Comparison of ENCODE assay signal across 8 cellular contexts in genomic region chr2:58240595-58240937, GRCh38. TPM values are rescaled to one million over a fixed set of nuclear protein-coding genes. Genes with fewer than 3 reads are reported as not detected.
DNase-seq lines count a peak whose midpoint lies in the region; ATAC-seq, FAIRE-seq and TF ChIP-seq lines count a peak whose summit lies in the region.

No MANE protein-coding gene starts in this region.

- H3K9me2 ChIP-seq in SK-N-SH = no peaks in the 10 kb centered on the region

- peak overlapping the region; percentile 68 to 98 for H3K27ac ChIP-seq in SK-N-SH (ENCODE audit: low read depth in 2 of 2, low read length in 1 of 2)
- peak overlapping the region; percentile 77 to 93 (median 88) for H3K27ac ChIP-seq in pancreas

- no peak for TF ChIP-seq EP300 in SK-N-SH (IDR thresholded peaks at IDR 0.05; ENCODE audit: borderline replicate concordance in 1 of 2, low read depth in 1 of 2, low read length in 1 of 2)

- FAIRE-seq in pancreas (lab: Jason Lieb, UNC) (no peak), HTR-8/SVneo (lab: Jason Lieb, UNC) (no peak)

- POLR2A ChIA-PET in SK-N-SH (lab: Yijun Ruan, JAX) = no interaction called here

- H3K36me3 ChIP-seq in SK-N-SH (replicated peaks in 1 of 2; ENCODE audit: control insufficient read depth in 1 of 2, insufficient read depth in 2 of 2, low read length in 1 of 2) = no peaks in the 10 kb centered on the region
- no peaks in the 10 kb centered on the region for H3K36me3 ChIP-seq in pancreas

- peaks cover 0 to 5% of the 10 kb centered on the region in 2 experiments; a peak in 2 of 4 replicates for H3K4me1 ChIP-seq in SK-N-SH (ENCODE audit: control insufficient read depth in 1 of 2, insufficient read depth in 2 of 2, low read depth in 1 of 2, low read length in 1 of 2)
- H3K4me1 ChIP-seq in pancreas = peaks cover 0 to 19% (median 9%) of the 10 kb centered on the region in 3 donors

- H3K9ac ChIP-seq in SK-N-SH = peak overlapping the region; percentile 81

- H3F3A ChIP-seq in SK-N-SH (replicated peaks; ENCODE audit: insufficient read depth) = no peaks in the 10 kb centered on the region

- ATAC-seq in GM18498 (IDR thresholded peaks at IDR 0.05; ENCODE audit: unreplicated experiment) = peak; percentile 13
- ATAC-seq in HG03025 (IDR thresholded peaks at IDR 0.05; ENCODE audit: low FRiP score, unreplicated experiment) = peak; percentile 4
- peak; percentile 41 to 63 (median 56) for ATAC-seq in pancreas

- no peaks in the 10 kb centered on the region; the same call in 1 of the 2 replicates for H4K20me1 ChIP-seq in SK-N-SH (ENCODE audit: insufficient read depth)

- intact Hi-C loops in pancreas (cut with DNase I) = no loop called here

- H3K27me3 ChIP-seq in SK-N-SH (ENCODE audit: insufficient read depth) (no peaks in the 10 kb centered on the region), pancreas (no peaks in the 10 kb centered on the region)

- peaks cover 49% of the 10 kb centered on the region for H3K79me2 ChIP-seq in SK-N-SH (ENCODE audit: insufficient read depth)

- peak overlapping the region; percentile 81 for H3K4me2 ChIP-seq in SK-N-SH

- CTCF ChIA-PET in SK-N-SH (lab: Yijun Ruan, JAX) = interaction anchor here (1.2 kb wide), 1 partner anchor 207 kb away, joined by 4 read pairs; no protein-coding TSS in a partner anchor

- TF ChIP-seq RAD21 in SK-N-SH (IDR thresholded peaks at IDR 0.05; ENCODE audit: low read length) = no peak

- peak overlapping the region; percentile 89 to 90 for H3K4me3 ChIP-seq in SK-N-SH (ENCODE audit: low read depth in 2 of 2, low read length in 1 of 2)
- H3K4me3 ChIP-seq in pancreas = peak overlapping the region; percentile 58 to 88 (median 82)

- peak overlapping the region; percentile 96 for H2AFZ ChIP-seq in SK-N-SH (ENCODE audit: low read depth)

- WGBS in SK-N-SH (ENCODE audit: low lambda C conversion rate) = 13% methylated on average over 8 of the region's 8 CpGs
- WGBS in pancreas, 2 donors = 2 to 3% methylated on average over 8 of the region's 8 CpGs

- peaks cover 4% of the 10 kb centered on the region; the same call in 1 of the 2 replicates for H3K9me3 ChIP-seq in SK-N-SH
- H3K9me3 ChIP-seq in pancreas = no peaks in the 10 kb centered on the region

- DNase-seq in SK-N-SH (peak; percentile 14), fibroblast of peridontal ligament (ENCODE audit: extremely low read depth) (peak; percentile 17), pancreas (no peak), NOMO-1 (lab: John Stamatoyannopoulos, UW; ENCODE audit: unreplicated experiment in 2 of 2) (no peak), HTR-8/SVneo (ENCODE audit: insufficient read length, low spot score) (no peak), germinal center (ENCODE audit: low spot score) (no peak)

- TF ChIP-seq CTCF in SK-N-SH (IDR thresholded peaks at IDR 0.05) (no peak), pancreas (IDR thresholded peaks at IDR 0.05) (no peak)

TF ChIP-seq in SK-N-SH, 30 proteins besides CTCF, POLR2A, EP300 and RAD21:
- no peak for TF ChIP-seq FOXJ3 (CRISPR knock-in tag; IDR thresholded peaks at IDR 0.05)
- TF ChIP-seq GABPA (IDR thresholded peaks at IDR 0.05; ENCODE audit: low read depth) = no peak
- peak; percentile 78 for TF ChIP-seq NFIC (IDR thresholded peaks at IDR 0.05; ENCODE audit: borderline replicate concordance)

RNA-seq across cellular contexts. Expression of gene FANCL, which starts 0.6 kb away (rescaled TPM):
- polyA plus RNA-seq in SK-N-SH (2012; rRNA removed) (11.8 and 14.6 TPM in 2 replicates), pancreas (10 to 100 TPM; 20.9 to 25.8 TPM)
- 16.9 and 19.0 TPM in 2 replicates for polyA plus RNA-seq in SK-N-SH (2012; cell fraction: cytosol; rRNA removed)
- polyA plus RNA-seq in SK-N-SH (2012; cell fraction: nucleus; rRNA removed) = 12.0 and 24.8 TPM in 2 replicates
- 10 to 100 TPM in 4 of 6 donors, 1 to 10 TPM in 2; 9.0 to 15.9 (median 11.2) TPM for total RNA-seq in pancreas

Comparison
In these comparisons a context has a peak if more than half of its experiments do, and no peak if none do; other contexts are left out.
1. ATAC-seq: peak in every context shown above with its lines; median percentile 56 in pancreas; 13 in GM18498; 4 in HG03025.
2. DNase-seq: peak in SK-N-SH (single experiment) and fibroblast of peridontal ligament (single experiment); none in pancreas (0 of 6), NOMO-1 (0 of 2), HTR-8/SVneo (single experiment) and germinal center (single experiment).